Comparison of ENCODE assay signal across 10 cellular contexts in the genomic region with DNA sequence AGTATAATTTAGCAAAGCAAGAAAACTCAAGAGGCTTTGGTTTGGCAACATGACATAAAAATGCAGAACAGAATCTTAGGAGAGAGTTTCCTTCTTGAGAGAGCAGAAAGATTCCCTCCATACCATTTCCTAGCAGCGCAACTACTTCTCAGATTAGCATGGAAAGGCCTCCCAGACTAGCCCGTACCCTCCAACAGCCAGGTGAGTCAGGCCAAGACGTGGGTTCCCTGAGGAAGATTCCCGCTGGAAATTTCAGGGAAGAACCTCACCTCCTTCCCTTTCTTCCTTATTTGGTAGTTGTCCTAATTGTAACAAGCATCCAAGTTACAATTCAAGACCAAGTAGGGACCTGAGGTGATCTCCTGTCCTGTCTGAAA. TPM values are rescaled to one million over a fixed set of nuclear protein-coding genes. Genes with fewer than 3 reads are reported as not detected.
DNase-seq lines count a peak whose midpoint lies in the region; ATAC-seq and TF ChIP-seq lines count a peak whose summit lies in the region.
"Had no signal": no experiment of that assay in that cellular context is flagged by ENCODE, and none has a peak within 500 bp of the region (broad histone marks: within the 10 kb centered on the region; RNA-seq: fewer than 3 reads in every experiment).

No MANE protein-coding gene starts in this region.

- H3K36me3 Mint-ChIP-seq in nephron progenitor cell (ENCODE audit: low read depth), result peaks cover 52% of the 10 kb centered on the region

- peaks cover 0 to 35% (median 0%) of the 10 kb centered on the region in 9 donors for H3K36me3 ChIP-seq in heart right ventricle
- no peaks in the 10 kb centered on the region for H3K36me3 ChIP-seq in colonic mucosa
- peaks cover 4% of the 10 kb centered on the region for H3K36me3 ChIP-seq in upper lobe of right lung

- H3K9ac ChIP-seq in colonic mucosa (ENCODE audit: low read depth in 2 of 2, low read length in 2 of 2), result no peak overlapping the region

- intact Hi-C loops in heart right ventricle (cut with DNase I), result loop anchor here in 1 of 10 donors (10.0 kb wide), 1 partner anchor 95 kb away; no protein-coding TSS in a partner anchor
- intact Hi-C loops in Right ventricle myocardium inferior (cut with DNase I), result no loop called here
- intact Hi-C loops in colonic mucosa (cut with DNase I), result no loop called here
- intact Hi-C loops in upper lobe of right lung (cut with DNase I), result no loop called here

- H3K9me3 Mint-ChIP-seq in nephron progenitor cell, result peaks cover 12% of the 10 kb centered on the region

- ATAC-seq in heart right ventricle, result no peak
- ATAC-seq in Right ventricle myocardium inferior, result no peak
- no peak for ATAC-seq in upper lobe of right lung
- no peak for ATAC-seq in GM21529 (IDR thresholded peaks at IDR 0.05; ENCODE audit: unreplicated experiment)
- ATAC-seq in HG03108 (IDR thresholded peaks at IDR 0.05; ENCODE audit: unreplicated experiment), result no peak
- ATAC-seq: naive thymus-derived CD4-positive, alpha-beta T cell had no signal

- H3K27me3 ChIP-seq in heart right ventricle (no peaks in the 10 kb centered on the region), colonic mucosa (no peaks in the 10 kb centered on the region), upper lobe of right lung (no peaks in the 10 kb centered on the region)

- H3K4me3 ChIP-seq in heart right ventricle (peak overlapping the region in 2 of 10 donors; percentile 3 to 8), colonic mucosa (no peak overlapping the region), upper lobe of right lung (no peak overlapping the region)

- H3K4me3 Mint-ChIP-seq in nephron progenitor cell, result peak overlapping the region; percentile 22

- whole genome bisulfite sequencing in heart right ventricle, 2 donors, result 50 to 74% methylated on average over 4 of the region's 4 CpGs

- H3K27ac ChIP-seq in heart right ventricle, result peak overlapping the region; percentile 2 to 91 (median 76)
- H3K27ac ChIP-seq in colonic mucosa, result peak overlapping the region; percentile 41
- H3K27ac ChIP-seq in upper lobe of right lung, result peak overlapping the region; percentile 60

- H3K27me3 Mint-ChIP-seq in nephron progenitor cell (ENCODE audit: low read depth, poor library complexity), result peaks cover 7% of the 10 kb centered on the region

- peaks cover 75% of the 10 kb centered on the region for H3K4me1 Mint-ChIP-seq in nephron progenitor cell

- DNase-seq in heart right ventricle (no peak), Right ventricle myocardium inferior (ENCODE audit: missing footprints) (no peak), colonic mucosa (no peak), nephron progenitor cell (no peak), upper lobe of right lung (no peak), GM10266 (ENCODE audit: extremely low spot score) (no peak)
- DNase-seq: small intestine had no signal

- peak overlapping the region; percentile 93 for H3K27ac Mint-ChIP-seq in nephron progenitor cell
- H3K27ac Mint-ChIP-seq: naive thymus-derived CD4-positive, alpha-beta T cell had no signal

- H3K4me1 ChIP-seq in heart right ventricle (peaks cover 37 to 100% (median 96%) of the 10 kb centered on the region in 9 donors), colonic mucosa (no peaks in the 10 kb centered on the region), upper lobe of right lung (peaks cover 47% of the 10 kb centered on the region)

- H3K9me3 ChIP-seq in heart right ventricle (no peaks in the 10 kb centered on the region), colonic mucosa (no peaks in the 10 kb centered on the region), upper lobe of right lung (no peaks in the 10 kb centered on the region)

- TF ChIP-seq CTCF in heart right ventricle (IDR thresholded peaks at IDR 0.05) (no peak), colonic mucosa (IDR thresholded peaks at IDR 0.05) (no peak), nephron progenitor cell (IDR thresholded peaks at IDR 0.05) (no peak), upper lobe of right lung (IDR thresholded peaks at IDR 0.05) (no peak), GM10266 (IDR thresholded peaks at IDR 0.05; ENCODE audit: control insufficient read depth, insufficient read depth, low read depth, missing control alignments) (no peak)

RNA-seq across cellular contexts. Expression of a gene that starts 12.3 kb away (rescaled TPM):
- 100 to 1,000 TPM in 7 of 10 donors, 10 to 100 TPM in 3; 81.7 to 301 (median 128) TPM for total RNA-seq in heart right ventricle
- 100 to 1,000 TPM; 111 to 265 TPM for polyA plus RNA-seq in heart right ventricle
- total RNA-seq in Right ventricle myocardium inferior, result 126 TPM
- 100 to 1,000 TPM in 1 of 2 donors, 10 to 100 TPM in 1; 61.1 to 111 TPM for total RNA-seq in colonic mucosa
- total RNA-seq in upper lobe of right lung, result 273 TPM
- polyA plus RNA-seq: naive thymus-derived CD4-positive, alpha-beta T cell had no signal

RNA-seq across cellular contexts. Expression of a gene that starts 12.4 kb away (rescaled TPM):
- total RNA-seq in heart right ventricle (100 to 1,000 TPM in 7 of 10 donors, 10 to 100 TPM in 3; 96.3 to 342 (median 147) TPM), Right ventricle myocardium inferior (128 TPM), colonic mucosa (10 to 100 TPM; 27.0 to 97.0 TPM), upper lobe of right lung (242 TPM)
- polyA plus RNA-seq in heart right ventricle, result 100 to 1,000 TPM in 1 of 2 donors, 10 to 100 TPM in 1; 83.3 to 234 TPM
- polyA plus RNA-seq: naive thymus-derived CD4-positive, alpha-beta T cell had no signal
